8 cellular contexts compared by ENCODE assay signal in genomic region chr4:52659016-52659721, GRCh38. TPM values are rescaled to one million over a fixed set of nuclear protein-coding genes. Genes with fewer than 3 reads are reported as not detected.
DNase-seq lines count a peak whose midpoint lies in the region; ATAC-seq and TF ChIP-seq lines count a peak whose summit lies in the region.

Gene USP46, minus strand, starts transcription at chr4:52659301. Its CDS starts 151 bp downstream, at chr4:52659150.

- H3K79me2 ChIP-seq in smooth muscle cell (ENCODE audit: low read depth), result peaks cover 28% of the 10 kb centered on the region

- H3K27me3 ChIP-seq in WERI-Rb-1 (ENCODE audit: insufficient read depth, low read depth, severe bottlenecking) (peaks cover 61% of the 10 kb centered on the region), smooth muscle cell (ENCODE audit: low read depth) (no peaks in the 10 kb centered on the region)

- WGBS in smooth muscle cell (ENCODE audit: low lambda C conversion rate), result 0% methylated on average over 53 of the region's 90 CpGs

- H3K9me3 ChIP-seq in WERI-Rb-1 (ENCODE audit: severe bottlenecking), result peaks cover 3% of the 10 kb centered on the region
- no peaks in the 10 kb centered on the region for H3K9me3 ChIP-seq in smooth muscle cell (replicated peaks; ENCODE audit: low read depth)

- H3K4me3 ChIP-seq in WERI-Rb-1 (ENCODE audit: low read depth, low read length), result peak within 1 kb of the TSS; percentile 44
- peak within 1 kb of the TSS; percentile 99 for H3K4me3 ChIP-seq in smooth muscle cell

- peak within 1 kb of the TSS; percentile 88 for H3K9ac ChIP-seq in smooth muscle cell (ENCODE audit: low read depth)

- H3K36me3 ChIP-seq in WERI-Rb-1, result no peaks in the 10 kb centered on the region
- H3K36me3 ChIP-seq in smooth muscle cell (ENCODE audit: low read depth), result no peaks in the 10 kb centered on the region

- peak; percentile 90 for ATAC-seq in HG02642 (IDR thresholded peaks at IDR 0.05; ENCODE audit: poor library complexity, unreplicated experiment)

- no peaks in the 10 kb centered on the region for H3F3A ChIP-seq in smooth muscle cell (ENCODE audit: low read depth)

- peaks cover 17% of the 10 kb centered on the region for H4K20me1 ChIP-seq in smooth muscle cell (ENCODE audit: low read depth)

- H2AFZ ChIP-seq in smooth muscle cell (ENCODE audit: low read depth), result peak within 1 kb of the TSS; percentile 97

- peak; percentile 43 to 74 for DNase-seq in SHP77 (lab: John Stamatoyannopoulos, UW)
- DNase-seq in SHP77 treated with DMSO at 0.1 percent for 48 hours (lab: John Stamatoyannopoulos, UW), result no peak
- peak; percentile 70 for DNase-seq in NCI-H1092 treated with DMSO at 0.1 percent for 48 hours (lab: John Stamatoyannopoulos, UW)
- peak; percentile 39 for DNase-seq in WERI-Rb-1
- peak in 58 of 61 donors; percentile 6 to 81 (median 55) for DNase-seq in caudate nucleus (lab: John Stamatoyannopoulos, UW)
- peak; percentile 72 for DNase-seq in iris pigment epithelial cell (ENCODE audit: low read depth)
- DNase-seq in smooth muscle cell (lab: John Stamatoyannopoulos, UW; ENCODE audit: unreplicated experiment), result peak; percentile 49

- peak within 1 kb of the TSS; percentile 83 for H3K4me2 ChIP-seq in smooth muscle cell

- H3K4me1 ChIP-seq in smooth muscle cell (ENCODE audit: low read depth), result peaks cover 17% of the 10 kb centered on the region

- H3K27ac ChIP-seq in WERI-Rb-1, result no peak within 1 kb of the TSS
- peak within 1 kb of the TSS; percentile 87 for H3K27ac ChIP-seq in caudate nucleus (ENCODE audit: low read depth, low read length)
- H3K27ac ChIP-seq in smooth muscle cell (ENCODE audit: low read depth), result peak within 1 kb of the TSS; percentile 77

- no peak for TF ChIP-seq CTCF in WERI-Rb-1 (IDR thresholded peaks at IDR 0.05; ENCODE audit: low read depth, low read length)
- TF ChIP-seq CTCF in smooth muscle cell (IDR thresholded peaks at IDR 0.05; ENCODE audit: borderline replicate concordance, insufficient read depth, poor library complexity, severe bottlenecking), result no peak

RNA-seq across cellular contexts. Expression of gene USP46, which starts in this region (rescaled TPM):
- total RNA-seq in smooth muscle cell, result 30.4 and 31.8 TPM in 2 replicates
- polyA plus RNA-seq in smooth muscle cell, result 17.2 and 21.7 TPM in 2 replicates
